Comparison of ENCODE assay signal across 9 cellular contexts in the genomic region with DNA sequence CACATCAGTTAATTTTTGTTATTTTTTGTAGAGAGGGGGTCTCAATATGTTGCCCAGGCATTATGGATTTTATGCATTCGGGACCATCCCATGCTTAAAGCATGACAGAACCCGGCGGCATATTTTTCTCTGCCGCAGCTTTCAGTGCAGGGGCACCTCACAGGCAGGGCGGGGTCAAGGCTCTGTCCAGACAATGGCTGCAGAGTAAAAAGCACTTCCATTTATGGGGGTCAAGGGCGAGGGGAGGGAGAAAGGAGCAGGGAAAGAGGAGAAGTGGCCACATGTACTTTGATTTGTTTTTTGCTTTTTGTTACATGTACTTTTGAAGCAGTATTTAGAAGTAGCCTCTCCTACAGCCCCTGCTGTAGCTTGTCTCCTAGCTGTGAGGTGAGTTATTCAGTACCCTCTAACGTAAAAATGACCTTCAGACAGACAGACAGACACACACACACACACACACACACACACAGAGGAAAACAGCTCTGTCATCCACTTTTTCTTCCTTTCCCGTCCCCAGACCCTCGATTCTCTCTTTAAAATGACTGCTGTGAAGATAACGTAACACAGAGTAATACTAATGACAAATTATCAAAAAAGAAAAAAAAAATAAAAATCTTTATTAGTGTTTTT. TPM values are rescaled to one million over a fixed set of nuclear protein-coding genes. Genes with fewer than 3 reads are reported as not detected.
DNase-seq lines count a peak whose midpoint lies in the region; ATAC-seq and TF ChIP-seq lines count a peak whose summit lies in the region.
"Had no signal": no experiment of that assay in that cellular context is flagged by ENCODE, and none has a peak within 500 bp of the region (broad histone marks: within the 10 kb centered on the region; RNA-seq: fewer than 3 reads in every experiment).

No MANE protein-coding gene starts in this region.

- peak overlapping the region; percentile 69 to 96 (median 84) for H3K4me3 Mint-ChIP-seq in naive thymus-derived CD4-positive, alpha-beta T cell

- H3K4me1 Mint-ChIP-seq in naive thymus-derived CD4-positive, alpha-beta T cell: peaks cover 11 to 33% (median 24%) of the 10 kb centered on the region in 7 donors

- POLR2A ChIA-PET in AG04450 (lab: Yijun Ruan, JAX): interaction anchor here (0.5 to 1.4 kb wide), 2 partner anchors 63 to 814 kb away, joined by 3 to 4 read pairs; a partner anchor contains a TSS
- POLR2A ChIA-PET in naive thymus-derived CD4-positive, alpha-beta T cell (lab: Charles Lee): interaction anchor here (0.7 to 2.6 kb wide), 6 partner anchors 10 to 1537 kb away, joined by 3 to 11 read pairs (median 3); a partner anchor contains a TSS

- no peaks in the 10 kb centered on the region for H3K36me3 Mint-ChIP-seq in naive thymus-derived CD4-positive, alpha-beta T cell

- DNase-seq in AG04450 (ENCODE audit: low read depth, low spot score) (no peak), LHCN-M2 (ENCODE audit: low read depth) (peak; percentile 9), dorsolateral prefrontal cortex (no peak), foreskin melanocyte (no peak), NCI-H1436 (lab: John Stamatoyannopoulos, UW) (no peak), ureter (ENCODE audit: low spot score) (no peak)
- DNase-seq in naive thymus-derived CD4-positive, alpha-beta T cell: no peak

- peaks cover 7% of the 10 kb centered on the region for H3K27me3 ChIP-seq in AG04450 (ENCODE audit: control insufficient read depth, insufficient read depth, low read length)
- H3K27me3 ChIP-seq in dorsolateral prefrontal cortex: no peaks in the 10 kb centered on the region
- H3K27me3 ChIP-seq in naive thymus-derived CD4-positive, alpha-beta T cell (ENCODE audit: control insufficient read depth in 2 of 2, insufficient read depth in 2 of 2, low read length in 2 of 2): no peaks in the 10 kb centered on the region

- H3K4me1 ChIP-seq in naive thymus-derived CD4-positive, alpha-beta T cell (ENCODE audit: control insufficient read depth in 2 of 2, insufficient read depth in 2 of 2, low read length in 2 of 2): peaks cover 10 to 12% of the 10 kb centered on the region in 2 donors

- ATAC-seq in naive thymus-derived CD4-positive, alpha-beta T cell: no peak
- ATAC-seq in HG03095 (IDR thresholded peaks at IDR 0.05; ENCODE audit: unreplicated experiment): no peak

- H3K27ac ChIP-seq in AG04450 (ENCODE audit: low read depth, low read length) (no peak overlapping the region), dorsolateral prefrontal cortex (peak overlapping the region in 2 of 59 donors; percentile 3 to 79)
- H3K27ac ChIP-seq in naive thymus-derived CD4-positive, alpha-beta T cell (ENCODE audit: low read depth, low read length): no peak overlapping the region
- H3K27ac ChIP-seq: SJSA1 had no signal

- peak overlapping the region; percentile 89; the same call in 1 of the 2 replicates for H3K4me3 ChIP-seq in AG04450 (ENCODE audit: low read depth, low read length)
- peak overlapping the region in 58 of 59 donors; percentile 55 to 94 (median 76) for H3K4me3 ChIP-seq in dorsolateral prefrontal cortex
- no peak overlapping the region for H3K4me3 ChIP-seq in naive thymus-derived CD4-positive, alpha-beta T cell (ENCODE audit: low read length)

- intact Hi-C loops in dorsolateral prefrontal cortex (cut with DNase I): loop anchor here (5.0 to 10.0 kb wide), 2 partner anchors 108 to 110 kb away; a partner anchor contains a TSS
- intact Hi-C loops in naive thymus-derived CD4-positive, alpha-beta T cell (cut with micrococcal nuclease): loop anchor here (5.0 kb wide), 3 partner anchors 65 to 1030 kb away; a partner anchor contains a TSS

- no peaks in the 10 kb centered on the region for H3K9me3 ChIP-seq in AG04450 (ENCODE audit: control insufficient read depth, insufficient read depth, low read length)
- H3K9me3 ChIP-seq in naive thymus-derived CD4-positive, alpha-beta T cell (ENCODE audit: control insufficient read depth in 2 of 3, low read length in 3 of 3): no peaks in the 10 kb centered on the region
- H3K9me3 ChIP-seq: SJSA1 had no signal

- H3K9me3 Mint-ChIP-seq in naive thymus-derived CD4-positive, alpha-beta T cell: peaks cover 0 to 2% (median 0%) of the 10 kb centered on the region in 11 donors

- CTCF ChIA-PET in AG04450 (lab: Charles Lee): interaction anchor here (1.0 kb wide), 1 partner anchor 10 kb away, joined by 3 read pairs; no protein-coding TSS in a partner anchor
- CTCF ChIA-PET in naive thymus-derived CD4-positive, alpha-beta T cell (lab: Charles Lee): no interaction called here

- TF ChIP-seq CTCF in AG04450 (IDR thresholded peaks at IDR 0.05; ENCODE audit: low read depth, low read length) (no peak), dorsolateral prefrontal cortex (IDR thresholded peaks at IDR 0.05 in 54 of 56, conservative IDR thresholded peaks at IDR 0.05 in 2 of 56; ENCODE audit: low read depth in 1 of 56, partially characterized antibody in 56 of 56) (no peak)

- peak overlapping the region in 4 of 9 donors; percentile 27 to 86 (median 50) for H3K27ac Mint-ChIP-seq in naive thymus-derived CD4-positive, alpha-beta T cell

- H3K27me3 Mint-ChIP-seq in naive thymus-derived CD4-positive, alpha-beta T cell: peaks cover 0 to 35% (median 0%) of the 10 kb centered on the region in 5 donors

- peaks cover 0 to 3% (median 0%) of the 10 kb centered on the region in 3 experiments for H3K36me3 ChIP-seq in naive thymus-derived CD4-positive, alpha-beta T cell (ENCODE audit: control insufficient read depth in 2 of 3, insufficient read depth in 3 of 3, low read length in 3 of 3)
- H3K36me3 ChIP-seq: SJSA1 had no signal

RNA-seq across cellular contexts. Expression of a gene that starts 0.9 kb away (rescaled TPM):
- polyA plus RNA-seq in AG04450 (2011; rRNA removed): 58.7 and 66.4 TPM in 2 replicates
- polyA minus RNA-seq in AG04450 (2011; rRNA and poly(A)+ RNA removed): 7.3 and 8.0 TPM in 2 replicates
- 45.0 and 61.3 TPM in 2 replicates for total RNA-seq in LHCN-M2 (2014; rRNA removed)
- 35.8 TPM for polyA plus RNA-seq in LHCN-M2 (2012)
- total RNA-seq in dorsolateral prefrontal cortex: 100 to 1,000 TPM in 4 of 120 experiments, 10 to 100 TPM in 116; 26.5 to 108 (median 65.4) TPM
- total RNA-seq in naive thymus-derived CD4-positive, alpha-beta T cell: 10 to 100 TPM in 4 of 5 experiments, 1 to 10 TPM in 1; 8.4 to 81.6 (median 27.1) TPM
- 10 to 100 TPM; 28.9 to 33.7 TPM for polyA plus RNA-seq in naive thymus-derived CD4-positive, alpha-beta T cell
- 79.6 TPM for total RNA-seq in ureter

RNA-seq across cellular contexts. Expression of a gene that starts 16.2 kb away (rescaled TPM):
- polyA plus RNA-seq in AG04450 (2011; rRNA removed): 6.4 and 8.2 TPM in 2 replicates
- 4.5 and 7.3 TPM in 2 replicates for polyA minus RNA-seq in AG04450 (2011; rRNA and poly(A)+ RNA removed)
- total RNA-seq in LHCN-M2 (2014; rRNA removed) (18.9 and 22.6 TPM in 2 replicates), dorsolateral prefrontal cortex (10 to 100 TPM in 116 of 120 experiments, 1 to 10 TPM in 4; 7.0 to 17.4 (median 13.3) TPM), ureter (17.9 TPM)
- polyA plus RNA-seq in LHCN-M2 (2012): 9.4 TPM
- total RNA-seq in naive thymus-derived CD4-positive, alpha-beta T cell: 10 to 100 TPM; 13.1 to 22.7 (median 19.0) TPM
- 10 to 100 TPM; 13.0 to 18.6 TPM for polyA plus RNA-seq in naive thymus-derived CD4-positive, alpha-beta T cell
